ENCODE assay signal across 21 cellular contexts in genomic region chrX:124502144-124502543, GRCh38.
A peak's percentile ranks its signal among the peaks of the same experiment; 100 is the strongest.
DNase-seq lines count a peak whose midpoint lies in the region; ATAC-seq, FAIRE-seq and TF ChIP-seq lines count a peak whose summit lies in the region.
"Had no signal": no experiment of that assay in that cellular context is flagged by ENCODE, and none has a peak within 500 bp of the region (broad histone marks: within the 10 kb centered on the region; RNA-seq: fewer than 3 reads in every experiment).

No MANE protein-coding gene starts in this region.

- H3K36me3 ChIP-seq in GM12878 (ENCODE audit: control insufficient read depth in 2 of 2, insufficient read depth in 2 of 2, low read length in 1 of 2): no peaks in the 10 kb centered on the region
- H3K36me3 ChIP-seq: Peyer's patch had no signal

- RAD21 ChIA-PET in GM12878 (lab: Charles Lee; ENCODE audit: unreplicated experiment): interaction anchor here (2.1 to 2.8 kb wide), 2 partner anchors 9 to 13 kb away, joined by 8 to 16 read pairs; no protein-coding TSS in a partner anchor

- H3K27ac ChIP-seq in GM12878 (ENCODE audit: control insufficient read depth, insufficient read depth): no peak overlapping the region
- H3K27ac ChIP-seq: KMS-11, Peyer's patch had no signal

- H2AFZ ChIP-seq in GM12878 (ENCODE audit: control insufficient read depth, low read depth, low read length): no peak overlapping the region

- no TSS peak for BruUV-seq in GM12878 (replicated peaks; lab: Mats Ljungman, UMichigan)

- DNase-seq in activated CD4-positive, alpha-beta T cell treated with anti-CD3 and anti-CD28 coated beads for 48 hours: peak; percentile 7
- DNase-seq in activated CD4-positive, alpha-beta T cell treated with anti-CD3 and anti-CD28 coated beads for 1 hour: no peak
- DNase-seq in stimulated activated CD4-positive, alpha-beta T cell treated with anti-CD3 and anti-CD28 coated beads, Interleukin-15, amount 100 ng/mL, for 24 hours: peak; percentile 4
- no peak for DNase-seq in stimulated activated CD4-positive, alpha-beta T cell treated with anti-CD3 and anti-CD28 coated beads, Interleukin-1b, Interleukin-23, amount 100 ng/mL, for 48 hours
- DNase-seq in GM12878 (ENCODE audit: low read depth, low spot score) (no peak), midbrain (lab: John Stamatoyannopoulos, UW) (no peak)
- DNase-seq: AML-193; CD8-positive, alpha-beta T cell; IMR-90; NCI-H1105; NCI-H146; NCI-H2029; NCI-H345; NCI-H524 treated with DMSO at 0.1 percent for 48 hours; Peyer's patch had no signal

- no peak for TF ChIP-seq RAD21 in GM12878 (IDR thresholded peaks at IDR 0.05; ENCODE audit: insufficient read depth, low read depth, low read length)

- no peaks in the 10 kb centered on the region for H4K20me1 ChIP-seq in GM12878 (ENCODE audit: control insufficient read depth, insufficient read depth)

- H3K27me3 ChIP-seq in GM12878 (replicated peaks in 1 of 2; ENCODE audit: control insufficient read depth in 2 of 2, insufficient read depth in 2 of 2, low read length in 1 of 2): no peaks in the 10 kb centered on the region; a peak in 1 of 4 replicates
- H3K27me3 ChIP-seq: Peyer's patch had no signal

- H3K9ac ChIP-seq in GM12878 (ENCODE audit: control insufficient read depth, insufficient read depth, low read length): no peak overlapping the region
- H3K9ac ChIP-seq: KMS-11 had no signal

- 0% methylated on average over 2 of the region's 2 CpGs for WGBS in GM12878 (ENCODE audit: insufficient coverage, insufficient replicate concordance, low lambda C conversion rate, missing lambda C conversion rate)

- TF ChIP-seq CTCF in GM12878 (IDR thresholded peaks at IDR 0.05 in 2 of 3, conservative IDR thresholded peaks at IDR 0.05 in 1 of 3; ENCODE audit: control insufficient read depth in 2 of 3, extremely low read depth in 1 of 3, insufficient read depth in 1 of 3, low read depth in 3 of 3, low read length in 3 of 3): no peak

- intact Hi-C loops in GM12878 (cut with micrococcal nuclease; ENCODE audit: unreplicated experiment): no loop called here

- ATAC-seq in GM12878 (no peak), HG03565 (IDR thresholded peaks at IDR 0.05; ENCODE audit: unreplicated experiment) (no peak)
- ATAC-seq: CD8-positive, alpha-beta T cell; HCT116 had no signal

- CTCF ChIA-PET in GM12878 (lab: Yijun Ruan, JAX): no interaction called here

- POLR2A ChIA-PET in GM12878 (lab: Charles Lee): no interaction called here

- in situ Hi-C loops in GM12878 (cut with MboI): no loop called here

- H3K4me3 ChIP-seq in GM12878: no peak overlapping the region
- H3K4me3 ChIP-seq: Peyer's patch had no signal

- no peaks in the 10 kb centered on the region for H3K79me2 ChIP-seq in GM12878 (ENCODE audit: control insufficient read depth, insufficient read depth, low read length)

- no peak for TF ChIP-seq POLR2A in GM12878 (IDR thresholded peaks at IDR 0.05; ENCODE audit: low read depth, low read length)

- TF ChIP-seq EP300 in GM12878 (IDR thresholded peaks at IDR 0.05; ENCODE audit: borderline replicate concordance in 1 of 2, control insufficient read depth in 1 of 2, low read depth in 2 of 2, low read length in 2 of 2): no peak

- H3K4me2 ChIP-seq in GM12878 (ENCODE audit: control insufficient read depth, insufficient read depth): no peak overlapping the region
- H3K4me2 ChIP-seq: KMS-11 had no signal

- SMC1A ChIA-PET in GM12878 (lab: Charles Lee; ENCODE audit: uncharacterized antibody, unreplicated experiment): interaction anchor here (1.2 to 7.4 kb wide), 3 partner anchors 9 to 23 kb away, joined by 4 to 44 read pairs (median 5); no protein-coding TSS in a partner anchor

- H3K4me1 ChIP-seq in GM12878 (ENCODE audit: control insufficient read depth, insufficient read depth, low read length): no peaks in the 10 kb centered on the region
- H3K4me1 ChIP-seq: Peyer's patch had no signal

- no peak for FAIRE-seq in GM12878 (lab: Jason Lieb, UNC)
- FAIRE-seq: G401.6, GM18507, HTR-8/SVneo had no signal

- no peaks in the 10 kb centered on the region for H3K9me3 ChIP-seq in GM12878 (replicated peaks; ENCODE audit: control insufficient read depth, insufficient read depth, low read length)
- H3K9me3 ChIP-seq: Peyer's patch had no signal

TF ChIP-seq in GM12878, 131 proteins besides CTCF, POLR2A, EP300 and RAD21 (continues in another document):
- TF ChIP-seq PAX8 (IDR thresholded peaks at IDR 0.05) (no peak), SMARCA5 (IDR thresholded peaks at IDR 0.05) (no peak), IRF4 (IDR thresholded peaks at IDR 0.05; ENCODE audit: low read depth, low read length) (no peak), ZZZ3 (IDR thresholded peaks at IDR 0.05; ENCODE audit: control insufficient read depth, insufficient read length, low read depth) (no peak), ESRRA (IDR thresholded peaks at IDR 0.05; ENCODE audit: low read length) (no peak), RBBP5 (conservative IDR thresholded peaks at IDR 0.05) (no peak), BCLAF1 (IDR thresholded peaks at IDR 0.05) (no peak), MTA2 (IDR thresholded peaks at IDR 0.05; ENCODE audit: low read depth) (peak; percentile 89), DPF2 (IDR thresholded peaks at IDR 0.05) (peak; percentile 48; the same call in 1 of the 2 replicates), GATAD2B (conservative IDR thresholded peaks at IDR 0.05; ENCODE audit: low read depth) (no peak), HDAC2 (IDR thresholded peaks at IDR 0.05) (no peak), RELA (IDR thresholded peaks at IDR 0.05; ENCODE audit: borderline replicate concordance, partially characterized antibody) (no peak), NR2F1 (conservative IDR thresholded peaks at IDR 0.05) (no peak), ZBTB33 (IDR thresholded peaks at IDR 0.05) (no peak), TCF7 (IDR thresholded peaks at IDR 0.05; ENCODE audit: borderline replicate concordance) (no peak), YBX1 (IDR thresholded peaks at IDR 0.05) (no peak), E2F8 (IDR thresholded peaks at IDR 0.05; ENCODE audit: low read depth, partially characterized antibody) (no peak), EGR1 (IDR thresholded peaks at IDR 0.05; ENCODE audit: borderline replicate concordance in 1 of 2, low read depth in 2 of 2, low read length in 2 of 2) (no peak), IKZF2 (IDR thresholded peaks at IDR 0.05) (peak; percentile 14 to 35; a peak in 2 of 4 replicates), CBFB (IDR thresholded peaks at IDR 0.05; ENCODE audit: low read depth) (no peak), SIX5 (IDR thresholded peaks at IDR 0.05; ENCODE audit: low read depth, low read length, severe bottlenecking) (no peak)

Comparison
In these comparisons a context has a peak if more than half of its experiments do, and no peak if none do; other contexts are left out.
1. DNase-seq: peak in activated CD4-positive, alpha-beta T cell treated with anti-CD3 and anti-CD28 coated beads for 48 hours (single experiment) and stimulated activated CD4-positive, alpha-beta T cell treated with anti-CD3 and anti-CD28 coated beads, Interleukin-15, amount 100 ng/mL, for 24 hours (single experiment); none in activated CD4-positive, alpha-beta T cell treated with anti-CD3 and anti-CD28 coated beads for 1 hour (single experiment), stimulated activated CD4-positive, alpha-beta T cell treated with anti-CD3 and anti-CD28 coated beads, Interleukin-1b, Interleukin-23, amount 100 ng/mL, for 48 hours (single experiment), GM12878 (single experiment) and midbrain (single experiment).